Comparison of ENCODE assay signal across 18 cellular contexts in the genomic region with DNA sequence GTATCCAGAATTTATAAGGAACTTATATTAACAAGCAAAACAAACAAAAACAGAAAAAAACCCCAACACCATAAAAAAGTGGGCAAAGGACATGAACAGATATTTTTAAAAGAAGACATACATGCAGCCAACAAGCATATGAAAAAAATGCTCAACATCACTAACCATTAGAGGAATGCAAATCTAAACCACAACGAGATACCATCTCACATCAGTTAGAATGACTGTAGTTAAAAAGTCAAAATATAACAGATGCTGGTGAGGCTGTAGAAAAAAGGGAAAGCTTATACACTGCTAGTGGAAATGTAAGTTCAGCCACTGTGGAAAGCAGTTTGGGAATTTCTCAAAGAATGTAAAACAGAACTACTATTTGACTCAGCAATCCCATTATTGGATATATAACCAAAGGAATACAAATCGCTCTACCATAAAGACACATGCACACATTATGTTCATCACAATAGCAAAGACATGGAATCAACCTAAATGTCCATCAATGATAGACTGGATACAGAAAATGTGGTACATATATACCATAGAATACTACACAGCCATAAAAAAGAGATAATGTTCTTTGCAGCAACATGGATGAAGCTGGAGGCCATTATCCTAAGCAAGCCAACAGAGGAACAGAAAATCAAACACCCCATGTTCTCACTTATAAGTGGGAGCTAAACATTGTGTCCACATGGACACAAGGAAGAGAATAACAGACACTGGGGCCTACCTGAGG. TPM values are rescaled to one million over a fixed set of nuclear protein-coding genes. Genes with fewer than 3 reads are reported as not detected.
A peak's percentile ranks its signal among the peaks of the same experiment; 100 is the strongest.
DNase-seq lines count a peak whose midpoint lies in the region; ATAC-seq, FAIRE-seq and TF ChIP-seq lines count a peak whose summit lies in the region.
"Had no signal": no experiment of that assay in that cellular context is flagged by ENCODE, and none has a peak within 500 bp of the region (broad histone marks: within the 10 kb centered on the region; RNA-seq: fewer than 3 reads in every experiment).

No MANE protein-coding gene starts in this region.

- peak; percentile 30 for FAIRE-seq in H54 (lab: Jason Lieb, UNC)
- FAIRE-seq: D721Med had no signal

- ATAC-seq in Right ventricle myocardium superior (ENCODE audit: poor library complexity), result no peak
- ATAC-seq in HG03159 (IDR thresholded peaks at IDR 0.05; ENCODE audit: unreplicated experiment), result no peak
- ATAC-seq: Panc1, T-cell had no signal

- no peak for TF ChIP-seq POLR2A in H54 (IDR thresholded peaks at IDR 0.05; ENCODE audit: low read depth, low read length)

- H3K4me3 ChIP-seq in BJ (ENCODE audit: low read depth, low read length), result no peak overlapping the region
- H3K4me3 ChIP-seq in fibroblast of villous mesenchyme (ENCODE audit: low read depth, low read length), result no peak overlapping the region
- H3K4me3 ChIP-seq: HAP-1 had no signal

- H3K36me3 ChIP-seq in BJ (ENCODE audit: control insufficient read depth, insufficient read depth, low read length), result peaks cover 2% of the 10 kb centered on the region

- intact Hi-C loops in Right ventricle myocardium superior (cut with DNase I), result no loop called here

- no peaks in the 10 kb centered on the region for H3K27me3 ChIP-seq in BJ (ENCODE audit: control insufficient read depth, insufficient read depth, low read length)

- no peak for TF ChIP-seq CTCF in BJ (IDR thresholded peaks at IDR 0.05; ENCODE audit: insufficient read depth, low read depth, low read length)
- no peak for TF ChIP-seq CTCF in fibroblast of villous mesenchyme (IDR thresholded peaks at IDR 0.05; ENCODE audit: insufficient read depth, low read depth, low read length)

- POLR2A ChIA-PET in BJ (lab: Charles Lee), result no interaction called here

- CTCF ChIA-PET in BJ (lab: Yijun Ruan, JAX), result interaction anchor here (0.6 kb wide), 1 partner anchor 92 kb away, joined by 4 read pairs; no protein-coding TSS in a partner anchor

- peak; percentile 12 for DNase-seq in BJ (ENCODE audit: low read depth)
- no peak for DNase-seq in H54 (ENCODE audit: insufficient read length, low spot score)
- peak; percentile 70 for DNase-seq in amniotic epithelial cell (ENCODE audit: low read depth)
- DNase-seq in fibroblast of villous mesenchyme (ENCODE audit: low read depth), result peak; percentile 86
- DNase-seq in Right ventricle myocardium superior, result no peak
- DNase-seq in stimulated activated CD4-positive, alpha-beta T cell treated with anti-CD3 and anti-CD28 coated beads, Interleukin-4, amount 100 ng/mL, for 1 hour, result no peak
- DNase-seq: CD4-positive, alpha-beta T cell; DMS79 treated with DMSO at 0.1 percent for 48 hours; KG1; NCI-H1048; NCI-H146; NCI-H2081; NCI-H510A treated with DMSO at 0.1 percent for 48 hours; T-cell had no signal

RNA-seq across cellular contexts. Expression of a gene that starts 25.3 kb away (rescaled TPM):
- polyA plus RNA-seq in BJ (2011; rRNA removed), result 18.4 and 41.5 TPM in 2 replicates
- polyA minus RNA-seq in BJ (2011; rRNA and poly(A)+ RNA removed), result 15.5 and 16.1 TPM in 2 replicates
- 30.0 and 68.2 TPM in 2 replicates for total RNA-seq in fibroblast of villous mesenchyme
- total RNA-seq in Right ventricle myocardium superior, result 72.0 TPM

RNA-seq across cellular contexts. Expression of a gene that starts 25.8 kb away (rescaled TPM):
- 2.0 and 4.1 TPM in 2 replicates for polyA plus RNA-seq in BJ (2011; rRNA removed)
- 3.3 and 3.6 TPM in 2 replicates for polyA minus RNA-seq in BJ (2011; rRNA and poly(A)+ RNA removed)
- total RNA-seq in fibroblast of villous mesenchyme (8.7 and 9.9 TPM in 2 replicates), Right ventricle myocardium superior (5.1 TPM)

Comparison
In these comparisons a context has a peak if more than half of its experiments do, and no peak if none do; other contexts are left out.
1. DNase-seq: peak in BJ (single experiment), amniotic epithelial cell (single experiment) and fibroblast of villous mesenchyme (single experiment); none in H54 (single experiment), Right ventricle myocardium superior (single experiment) and stimulated activated CD4-positive, alpha-beta T cell treated with anti-CD3 and anti-CD28 coated beads, Interleukin-4, amount 100 ng/mL, for 1 hour (single experiment).